Comparison of ENCODE assay signal across 1 cellular context in the genomic region with DNA sequence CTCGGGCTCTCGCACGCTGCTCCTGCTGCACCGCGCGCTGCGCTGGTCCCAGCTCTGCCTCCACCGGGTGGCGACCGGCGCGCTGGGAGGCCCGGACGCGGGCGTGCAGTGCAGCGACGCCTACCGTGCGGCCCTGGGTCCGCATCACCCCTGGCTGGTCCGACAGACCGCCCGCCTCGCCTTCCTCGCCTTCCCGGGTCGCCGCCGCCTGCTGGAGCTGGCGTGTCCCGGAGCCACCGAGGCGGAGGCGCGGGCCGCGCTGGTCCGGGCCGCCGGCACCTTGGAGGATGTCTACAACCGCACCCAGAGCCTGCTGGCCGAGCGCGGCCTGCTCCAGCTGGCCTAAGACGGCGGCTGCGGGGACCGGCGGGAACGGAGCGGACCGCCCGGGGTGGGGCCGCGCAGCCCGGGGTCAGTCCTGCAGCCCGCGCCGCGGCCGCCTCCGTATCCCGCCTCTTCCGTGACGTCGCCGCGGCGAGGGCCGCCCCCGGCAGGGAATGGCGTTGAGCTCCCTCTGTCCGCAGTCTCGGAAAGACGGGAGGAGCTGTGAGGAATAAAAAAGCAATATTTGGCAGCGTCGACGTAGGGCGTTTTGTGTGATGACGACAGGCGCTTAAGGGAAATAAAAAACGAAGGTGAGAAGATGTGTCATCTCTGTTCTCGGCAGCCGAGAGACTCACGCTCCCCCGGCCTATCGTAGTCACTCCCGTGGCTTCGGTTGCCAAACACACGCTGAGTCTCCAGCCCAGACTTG.
TF ChIP-seq lines count a peak whose summit lies in the region.

No MANE protein-coding gene starts in this region.

TF ChIP-seq in K562, 482 proteins besides CTCF, POLR2A, EP300 and RAD21 (continued from another document and continues in another):
- TF ChIP-seq, protein P1, sequence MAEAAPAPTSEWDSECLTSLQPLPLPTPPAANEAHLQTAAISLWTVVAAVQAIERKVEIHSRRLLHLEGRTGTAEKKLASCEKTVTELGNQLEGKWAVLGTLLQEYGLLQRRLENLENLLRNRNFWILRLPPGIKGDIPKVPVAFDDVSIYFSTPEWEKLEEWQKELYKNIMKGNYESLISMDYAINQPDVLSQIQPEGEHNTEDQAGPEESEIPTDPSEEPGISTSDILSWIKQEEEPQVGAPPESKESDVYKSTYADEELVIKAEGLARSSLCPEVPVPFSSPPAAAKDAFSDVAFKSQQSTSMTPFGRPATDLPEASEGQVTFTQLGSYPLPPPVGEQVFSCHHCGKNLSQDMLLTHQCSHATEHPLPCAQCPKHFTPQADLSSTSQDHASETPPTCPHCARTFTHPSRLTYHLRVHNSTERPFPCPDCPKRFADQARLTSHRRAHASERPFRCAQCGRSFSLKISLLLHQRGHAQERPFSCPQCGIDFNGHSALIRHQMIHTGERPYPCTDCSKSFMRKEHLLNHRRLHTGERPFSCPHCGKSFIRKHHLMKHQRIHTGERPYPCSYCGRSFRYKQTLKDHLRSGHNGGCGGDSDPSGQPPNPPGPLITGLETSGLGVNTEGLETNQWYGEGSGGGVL (CRISPR knock-in tag; IDR thresholded peaks at IDR 0.05), result no peak
- peak; percentile 27; the same call in 1 of the 2 replicates for TF ChIP-seq ATF1 (CRISPR knock-in tag; IDR thresholded peaks at IDR 0.05)
- TF ChIP-seq ATF1 (tag; IDR thresholded peaks at IDR 0.05), result peak; percentile 93
- TF ChIP-seq ZNF785 (CRISPR knock-in tag; IDR thresholded peaks at IDR 0.05), result no peak
- no peak for TF ChIP-seq ZNF551 (CRISPR knock-in tag; IDR thresholded peaks at IDR 0.05)
- TF ChIP-seq, protein P2, sequence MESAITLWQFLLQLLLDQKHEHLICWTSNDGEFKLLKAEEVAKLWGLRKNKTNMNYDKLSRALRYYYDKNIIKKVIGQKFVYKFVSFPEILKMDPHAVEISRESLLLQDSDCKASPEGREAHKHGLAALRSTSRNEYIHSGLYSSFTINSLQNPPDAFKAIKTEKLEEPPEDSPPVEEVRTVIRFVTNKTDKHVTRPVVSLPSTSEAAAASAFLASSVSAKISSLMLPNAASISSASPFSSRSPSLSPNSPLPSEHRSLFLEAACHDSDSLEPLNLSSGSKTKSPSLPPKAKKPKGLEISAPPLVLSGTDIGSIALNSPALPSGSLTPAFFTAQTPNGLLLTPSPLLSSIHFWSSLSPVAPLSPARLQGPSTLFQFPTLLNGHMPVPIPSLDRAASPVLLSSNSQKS (CRISPR knock-in tag; IDR thresholded peaks at IDR 0.05), result no peak
- TF ChIP-seq, protein P3, sequence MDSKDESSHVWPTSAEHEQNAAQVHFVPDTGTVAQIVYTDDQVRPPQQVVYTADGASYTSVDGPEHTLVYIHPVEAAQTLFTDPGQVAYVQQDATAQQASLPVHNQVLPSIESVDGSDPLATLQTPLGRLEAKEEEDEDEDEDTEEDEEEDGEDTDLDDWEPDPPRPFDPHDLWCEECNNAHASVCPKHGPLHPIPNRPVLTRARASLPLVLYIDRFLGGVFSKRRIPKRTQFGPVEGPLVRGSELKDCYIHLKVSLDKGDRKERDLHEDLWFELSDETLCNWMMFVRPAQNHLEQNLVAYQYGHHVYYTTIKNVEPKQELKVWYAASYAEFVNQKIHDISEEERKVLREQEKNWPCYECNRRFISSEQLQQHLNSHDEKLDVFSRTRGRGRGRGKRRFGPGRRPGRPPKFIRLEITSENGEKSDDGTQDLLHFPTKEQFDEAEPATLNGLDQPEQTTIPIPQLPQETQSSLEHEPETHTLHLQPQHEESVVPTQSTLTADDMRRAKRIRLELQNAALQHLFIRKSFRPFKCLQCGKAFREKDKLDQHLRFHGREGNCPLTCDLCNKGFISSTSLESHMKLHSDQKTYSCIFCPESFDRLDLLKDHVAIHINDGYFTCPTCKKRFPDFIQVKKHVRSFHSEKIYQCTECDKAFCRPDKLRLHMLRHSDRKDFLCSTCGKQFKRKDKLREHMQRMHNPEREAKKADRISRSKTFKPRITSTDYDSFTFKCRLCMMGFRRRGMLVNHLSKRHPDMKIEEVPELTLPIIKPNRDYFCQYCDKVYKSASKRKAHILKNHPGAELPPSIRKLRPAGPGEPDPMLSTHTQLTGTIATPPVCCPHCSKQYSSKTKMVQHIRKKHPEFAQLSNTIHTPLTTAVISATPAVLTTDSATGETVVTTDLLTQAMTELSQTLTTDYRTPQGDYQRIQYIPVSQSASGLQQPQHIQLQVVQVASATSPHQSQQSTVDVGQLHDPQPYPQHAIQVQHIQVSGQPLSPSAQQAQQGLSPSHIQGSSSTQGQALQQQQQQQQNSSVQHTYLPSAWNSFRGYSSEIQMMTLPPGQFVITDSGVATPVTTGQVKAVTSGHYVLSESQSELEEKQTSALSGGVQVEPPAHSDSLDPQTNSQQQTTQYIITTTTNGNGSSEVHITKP (IDR thresholded peaks at IDR 0.05; ENCODE audit: partially characterized antibody), result peak; percentile 16
- TF ChIP-seq, protein P4, sequence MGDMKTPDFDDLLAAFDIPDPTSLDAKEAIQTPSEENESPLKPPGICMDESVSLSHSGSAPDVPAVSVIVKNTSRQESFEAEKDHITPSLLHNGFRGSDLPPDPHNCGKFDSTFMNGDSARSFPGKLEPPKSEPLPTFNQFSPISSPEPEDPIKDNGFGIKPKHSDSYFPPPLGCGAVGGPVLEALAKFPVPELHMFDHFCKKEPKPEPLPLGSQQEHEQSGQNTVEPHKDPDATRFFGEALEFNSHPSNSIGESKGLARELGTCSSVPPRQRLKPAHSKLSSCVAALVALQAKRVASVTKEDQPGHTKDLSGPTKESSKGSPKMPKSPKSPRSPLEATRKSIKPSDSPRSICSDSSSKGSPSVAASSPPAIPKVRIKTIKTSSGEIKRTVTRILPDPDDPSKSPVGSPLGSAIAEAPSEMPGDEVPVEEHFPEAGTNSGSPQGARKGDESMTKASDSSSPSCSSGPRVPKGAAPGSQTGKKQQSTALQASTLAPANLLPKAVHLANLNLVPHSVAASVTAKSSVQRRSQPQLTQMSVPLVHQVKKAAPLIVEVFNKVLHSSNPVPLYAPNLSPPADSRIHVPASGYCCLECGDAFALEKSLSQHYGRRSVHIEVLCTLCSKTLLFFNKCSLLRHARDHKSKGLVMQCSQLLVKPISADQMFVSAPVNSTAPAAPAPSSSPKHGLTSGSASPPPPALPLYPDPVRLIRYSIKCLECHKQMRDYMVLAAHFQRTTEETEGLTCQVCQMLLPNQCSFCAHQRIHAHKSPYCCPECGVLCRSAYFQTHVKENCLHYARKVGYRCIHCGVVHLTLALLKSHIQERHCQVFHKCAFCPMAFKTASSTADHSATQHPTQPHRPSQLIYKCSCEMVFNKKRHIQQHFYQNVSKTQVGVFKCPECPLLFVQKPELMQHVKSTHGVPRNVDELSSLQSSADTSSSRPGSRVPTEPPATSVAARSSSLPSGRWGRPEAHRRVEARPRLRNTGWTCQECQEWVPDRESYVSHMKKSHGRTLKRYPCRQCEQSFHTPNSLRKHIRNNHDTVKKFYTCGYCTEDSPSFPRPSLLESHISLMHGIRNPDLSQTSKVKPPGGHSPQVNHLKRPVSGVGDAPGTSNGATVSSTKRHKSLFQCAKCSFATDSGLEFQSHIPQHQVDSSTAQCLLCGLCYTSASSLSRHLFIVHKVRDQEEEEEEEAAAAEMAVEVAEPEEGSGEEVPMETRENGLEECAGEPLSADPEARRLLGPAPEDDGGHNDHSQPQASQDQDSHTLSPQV (IDR thresholded peaks at IDR 0.05), result peak; percentile 75; the same call in 1 of the 2 replicates
- TF ChIP-seq KAT2B (IDR thresholded peaks at IDR 0.05; ENCODE audit: low read depth, low read length), result peak; percentile 85
- TF ChIP-seq, protein P5, sequence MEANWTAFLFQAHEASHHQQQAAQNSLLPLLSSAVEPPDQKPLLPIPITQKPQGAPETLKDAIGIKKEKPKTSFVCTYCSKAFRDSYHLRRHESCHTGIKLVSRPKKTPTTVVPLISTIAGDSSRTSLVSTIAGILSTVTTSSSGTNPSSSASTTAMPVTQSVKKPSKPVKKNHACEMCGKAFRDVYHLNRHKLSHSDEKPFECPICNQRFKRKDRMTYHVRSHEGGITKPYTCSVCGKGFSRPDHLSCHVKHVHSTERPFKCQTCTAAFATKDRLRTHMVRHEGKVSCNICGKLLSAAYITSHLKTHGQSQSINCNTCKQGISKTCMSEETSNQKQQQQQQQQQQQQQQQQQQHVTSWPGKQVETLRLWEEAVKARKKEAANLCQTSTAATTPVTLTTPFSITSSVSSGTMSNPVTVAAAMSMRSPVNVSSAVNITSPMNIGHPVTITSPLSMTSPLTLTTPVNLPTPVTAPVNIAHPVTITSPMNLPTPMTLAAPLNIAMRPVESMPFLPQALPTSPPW (CRISPR knock-in tag; IDR thresholded peaks at IDR 0.05), result peak; percentile 58
- TF ChIP-seq POLR2AphosphoS2 (IDR thresholded peaks at IDR 0.05; ENCODE audit: low read length), result no peak
- no peak for TF ChIP-seq ZNF583 (CRISPR knock-in tag; IDR thresholded peaks at IDR 0.05)
- no peak for TF ChIP-seq ARID1B (IDR thresholded peaks at IDR 0.05)
- no peak for TF ChIP-seq SREBF2 (CRISPR knock-in tag; IDR thresholded peaks at IDR 0.05)
- TF ChIP-seq ZNF644 (tag; IDR thresholded peaks at IDR 0.05; ENCODE audit: low read depth), result no peak
- TF ChIP-seq, protein P6, sequence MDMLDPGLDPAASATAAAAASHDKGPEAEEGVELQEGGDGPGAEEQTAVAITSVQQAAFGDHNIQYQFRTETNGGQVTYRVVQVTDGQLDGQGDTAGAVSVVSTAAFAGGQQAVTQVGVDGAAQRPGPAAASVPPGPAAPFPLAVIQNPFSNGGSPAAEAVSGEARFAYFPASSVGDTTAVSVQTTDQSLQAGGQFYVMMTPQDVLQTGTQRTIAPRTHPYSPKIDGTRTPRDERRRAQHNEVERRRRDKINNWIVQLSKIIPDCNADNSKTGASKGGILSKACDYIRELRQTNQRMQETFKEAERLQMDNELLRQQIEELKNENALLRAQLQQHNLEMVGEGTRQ (CRISPR knock-in tag; IDR thresholded peaks at IDR 0.05), result no peak
- no peak for TF ChIP-seq SP1 (CRISPR knock-in tag; IDR thresholded peaks at IDR 0.05)
- TF ChIP-seq THRAP3 (IDR thresholded peaks at IDR 0.05; ENCODE audit: borderline replicate concordance), result no peak
- no peak for TF ChIP-seq TRIM28 (IDR thresholded peaks at IDR 0.05)
- TF ChIP-seq, protein P7, sequence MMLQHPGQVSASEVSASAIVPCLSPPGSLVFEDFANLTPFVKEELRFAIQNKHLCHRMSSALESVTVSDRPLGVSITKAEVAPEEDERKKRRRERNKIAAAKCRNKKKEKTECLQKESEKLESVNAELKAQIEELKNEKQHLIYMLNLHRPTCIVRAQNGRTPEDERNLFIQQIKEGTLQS (IDR thresholded peaks at IDR 0.05), result peak; percentile 23; the same call in 1 of the 2 replicates
- TF ChIP-seq, protein P7 (CRISPR knock-in tag; conservative IDR thresholded peaks at IDR 0.05), result no peak
- TF ChIP-seq, protein P8, sequence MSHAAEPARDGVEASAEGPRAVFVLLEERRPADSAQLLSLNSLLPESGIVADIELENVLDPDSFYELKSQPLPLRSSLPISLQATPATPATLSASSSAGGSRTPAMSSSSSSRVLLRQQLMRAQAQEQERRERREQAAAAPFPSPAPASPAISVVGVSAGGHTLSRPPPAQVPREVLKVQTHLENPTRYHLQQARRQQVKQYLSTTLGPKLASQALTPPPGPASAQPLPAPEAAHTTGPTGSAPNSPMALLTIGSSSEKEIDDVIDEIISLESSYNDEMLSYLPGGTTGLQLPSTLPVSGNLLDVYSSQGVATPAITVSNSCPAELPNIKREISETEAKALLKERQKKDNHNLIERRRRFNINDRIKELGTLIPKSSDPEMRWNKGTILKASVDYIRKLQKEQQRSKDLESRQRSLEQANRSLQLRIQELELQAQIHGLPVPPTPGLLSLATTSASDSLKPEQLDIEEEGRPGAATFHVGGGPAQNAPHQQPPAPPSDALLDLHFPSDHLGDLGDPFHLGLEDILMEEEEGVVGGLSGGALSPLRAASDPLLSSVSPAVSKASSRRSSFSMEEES (CRISPR knock-in tag; IDR thresholded peaks at IDR 0.05), result no peak
- TF ChIP-seq RHOXF2B (CRISPR knock-in tag; conservative IDR thresholded peaks at IDR 0.05), result no peak
- TF ChIP-seq FOXA3 (CRISPR knock-in tag; conservative IDR thresholded peaks at IDR 0.05 in 1 of 2, IDR thresholded peaks at IDR 0.05 in 1 of 2), result peak in 1 of 2 experiments; percentile 57; a peak in 1 of 4 replicates
- no peak for TF ChIP-seq ZNF3 (CRISPR knock-in tag; IDR thresholded peaks at IDR 0.05)
- TF ChIP-seq, protein P9, sequence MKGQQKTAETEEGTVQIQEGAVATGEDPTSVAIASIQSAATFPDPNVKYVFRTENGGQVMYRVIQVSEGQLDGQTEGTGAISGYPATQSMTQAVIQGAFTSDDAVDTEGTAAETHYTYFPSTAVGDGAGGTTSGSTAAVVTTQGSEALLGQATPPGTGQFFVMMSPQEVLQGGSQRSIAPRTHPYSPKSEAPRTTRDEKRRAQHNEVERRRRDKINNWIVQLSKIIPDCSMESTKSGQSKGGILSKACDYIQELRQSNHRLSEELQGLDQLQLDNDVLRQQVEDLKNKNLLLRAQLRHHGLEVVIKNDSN (CRISPR knock-in tag; IDR thresholded peaks at IDR 0.05), result no peak
- no peak for TF ChIP-seq ILK (tag; IDR thresholded peaks at IDR 0.05; ENCODE audit: borderline replicate concordance, low read depth)
- TF ChIP-seq RBBP5 (IDR thresholded peaks at IDR 0.05; ENCODE audit: borderline replicate concordance, insufficient read depth, low read length, poor library complexity, severe bottlenecking), result peak; percentile 80
- TF ChIP-seq, protein P10, sequence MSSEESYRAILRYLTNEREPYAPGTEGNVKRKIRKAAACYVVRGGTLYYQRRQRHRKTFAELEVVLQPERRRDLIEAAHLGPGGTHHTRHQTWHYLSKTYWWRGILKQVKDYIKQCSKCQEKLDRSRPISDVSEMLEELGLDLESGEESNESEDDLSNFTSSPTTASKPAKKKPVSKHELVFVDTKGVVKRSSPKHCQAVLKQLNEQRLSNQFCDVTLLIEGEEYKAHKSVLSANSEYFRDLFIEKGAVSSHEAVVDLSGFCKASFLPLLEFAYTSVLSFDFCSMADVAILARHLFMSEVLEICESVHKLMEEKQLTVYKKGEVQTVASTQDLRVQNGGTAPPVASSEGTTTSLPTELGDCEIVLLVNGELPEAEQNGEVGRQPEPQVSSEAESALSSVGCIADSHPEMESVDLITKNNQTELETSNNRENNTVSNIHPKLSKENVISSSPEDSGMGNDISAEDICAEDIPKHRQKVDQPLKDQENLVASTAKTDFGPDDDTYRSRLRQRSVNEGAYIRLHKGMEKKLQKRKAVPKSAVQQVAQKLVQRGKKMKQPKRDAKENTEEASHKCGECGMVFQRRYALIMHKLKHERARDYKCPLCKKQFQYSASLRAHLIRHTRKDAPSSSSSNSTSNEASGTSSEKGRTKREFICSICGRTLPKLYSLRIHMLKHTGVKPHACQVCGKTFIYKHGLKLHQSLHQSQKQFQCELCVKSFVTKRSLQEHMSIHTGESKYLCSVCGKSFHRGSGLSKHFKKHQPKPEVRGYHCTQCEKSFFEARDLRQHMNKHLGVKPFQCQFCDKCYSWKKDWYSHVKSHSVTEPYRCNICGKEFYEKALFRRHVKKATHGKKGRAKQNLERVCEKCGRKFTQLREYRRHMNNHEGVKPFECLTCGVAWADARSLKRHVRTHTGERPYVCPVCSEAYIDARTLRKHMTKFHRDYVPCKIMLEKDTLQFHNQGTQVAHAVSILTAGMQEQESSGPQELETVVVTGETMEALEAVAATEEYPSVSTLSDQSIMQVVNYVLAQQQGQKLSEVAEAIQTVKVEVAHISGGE (CRISPR knock-in tag; IDR thresholded peaks at IDR 0.05), result peak in 1 of 3 experiments; percentile 63; a peak in 1 of 6 replicates
- TF ChIP-seq RUNX1 (IDR thresholded peaks at IDR 0.05; ENCODE audit: low read depth), result no peak
- TF ChIP-seq ZKSCAN8 (CRISPR knock-in tag; IDR thresholded peaks at IDR 0.05), result no peak
- TF ChIP-seq MYNN (IDR thresholded peaks at IDR 0.05), result no peak
- no peak for TF ChIP-seq MYNN (CRISPR knock-in tag; IDR thresholded peaks at IDR 0.05)
- TF ChIP-seq ETV5 (CRISPR knock-in tag; IDR thresholded peaks at IDR 0.05; ENCODE audit: low read depth), result peak; percentile 96
- 0 out of 2 replicates have a peak, but pooled peaks have one; percentile 30 for TF ChIP-seq E2F3 (CRISPR knock-in tag; IDR thresholded peaks at IDR 0.05)
